ENCODE assay signal across 23 cellular contexts in genomic region chr1:22613951-22614350, GRCh38. TPM values are rescaled to one million over a fixed set of nuclear protein-coding genes. Genes with fewer than 3 reads are reported as not detected.
DNase-seq lines count a peak whose midpoint lies in the region; ATAC-seq, FAIRE-seq and TF ChIP-seq lines count a peak whose summit lies in the region.
"Had no signal": no experiment of that assay in that cellular context is flagged by ENCODE, and none has a peak within 500 bp of the region (broad histone marks: within the 10 kb centered on the region; RNA-seq: fewer than 3 reads in every experiment).

No MANE protein-coding gene starts in this region.

- no peak for TF ChIP-seq EP300 in H1 (IDR thresholded peaks at IDR 0.05; ENCODE audit: borderline replicate concordance in 1 of 2, low read depth in 2 of 2, low read length in 2 of 2)

- H4K5ac ChIP-seq in H1 (ENCODE audit: insufficient read length, low read depth, low read length), result no peak overlapping the region

- TF ChIP-seq CTCF in HEK293 (tag by site-specific recombination; IDR thresholded peaks at IDR 0.05) (no peak), H1 (IDR thresholded peaks at IDR 0.05; ENCODE audit: control extremely low read depth in 1 of 3, insufficient read depth in 1 of 3, low read depth in 1 of 3, low read length in 3 of 3) (no peak)

- H2AK5ac ChIP-seq in H1 (ENCODE audit: low read depth, low read length), result no peak overlapping the region

- no peaks in the 10 kb centered on the region for H3K36me3 ChIP-seq in HEK293 (ENCODE audit: control insufficient read depth in 2 of 2, insufficient read depth in 1 of 2, low read length in 2 of 2)
- no peaks in the 10 kb centered on the region for H3K36me3 ChIP-seq in H1 (ENCODE audit: control insufficient read depth in 2 of 4, insufficient read depth in 4 of 4, low read length in 3 of 4)
- H3K36me3 ChIP-seq: BLaER1 treated with 17β-estradiol and CSF1 and Interleukin-3, amounts not matched to agents 10 nM and 100 nM; MG63; Peyer's patch had no signal

- H3K27ac ChIP-seq in HEK293 (ENCODE audit: extremely low read depth, low read depth, low read length) (no peak overlapping the region), H1 (ENCODE audit: low read depth, low read length) (no peak overlapping the region)
- H3K27ac ChIP-seq: 22Rv1; BLaER1 treated with 17β-estradiol and CSF1 and Interleukin-3, amounts not matched to agents 10 nM and 100 nM; Peyer's patch had no signal

- peak overlapping the region; percentile 12 for H4K91ac ChIP-seq in H1 (replicated peaks; ENCODE audit: insufficient read length, low read length)

- no peak for TF ChIP-seq POLR2A in H1 (IDR thresholded peaks at IDR 0.05; ENCODE audit: control extremely low read depth in 1 of 2, low read depth in 2 of 2, low read length in 2 of 2)

- no peak overlapping the region for H2BK12ac ChIP-seq in H1 (ENCODE audit: low read depth, low read length)

- no peaks in the 10 kb centered on the region for H3K79me2 ChIP-seq in H1 (ENCODE audit: control insufficient read depth in 1 of 2, insufficient read depth in 2 of 2, low read length in 2 of 2)

- H3K4me1 ChIP-seq in HEK293 (ENCODE audit: control insufficient read depth, insufficient read depth, low read length) (no peaks in the 10 kb centered on the region), H1 (replicated peaks in 1 of 4; ENCODE audit: control insufficient read depth in 3 of 4, insufficient read depth in 4 of 4, low read length in 3 of 4) (peaks cover 0 to 9% (median 4%) of the 10 kb centered on the region in 4 experiments)
- H3K4me1 ChIP-seq: Caco-2, Peyer's patch had no signal

- 84% methylated on average over 8 of the region's 12 CpGs; no CpG with 5 or more reads in 1 of the 2 experiments for WGBS in H1 (ENCODE audit: extremely low coverage in 1 of 2, insufficient coverage in 1 of 2, insufficient read length in 1 of 2, insufficient replicate concordance in 2 of 2, low coverage in 1 of 2, low lambda C conversion rate in 2 of 2, missing lambda C conversion rate in 1 of 2), 2 experiments

- no peak overlapping the region for H3K4ac ChIP-seq in H1 (replicated peaks; ENCODE audit: insufficient read length, low read depth, low read length)

- peak overlapping the region; percentile 81; the same call in 1 of the 2 replicates for H2BK15ac ChIP-seq in H1 (ENCODE audit: low read length)

- H2BK20ac ChIP-seq in H1 (ENCODE audit: low read length), result 0 out of 2 replicates have a peak overlapping the region, but pooled peaks have one; percentile 48

- H2BK5ac ChIP-seq in H1 (ENCODE audit: low read depth, low read length), result no peak overlapping the region

- H3K79me1 ChIP-seq in H1 (ENCODE audit: low read depth, low read length), result no peaks in the 10 kb centered on the region

- H3K18ac ChIP-seq in H1 (ENCODE audit: extremely low read depth, low read length), result no peak overlapping the region

- H3K56ac ChIP-seq in H1 (replicated peaks; ENCODE audit: insufficient read length, low read depth, low read length), result no peak overlapping the region

- no peaks in the 10 kb centered on the region; the same call in 1 of the 2 replicates for H3K23me2 ChIP-seq in H1 (ENCODE audit: low read depth, low read length)

- H3K9ac ChIP-seq in H1 (replicated peaks in 1 of 4; ENCODE audit: extremely low read depth in 1 of 4, low read depth in 3 of 4, low read length in 3 of 4), result no peak overlapping the region
- H3K9ac ChIP-seq: BLaER1 treated with 17β-estradiol and CSF1 and Interleukin-3, amounts not matched to agents 10 nM and 100 nM had no signal

- DNase-seq in DMS 273 (lab: John Stamatoyannopoulos, UW; ENCODE audit: unreplicated experiment) (peak; percentile 51), DMS 273 treated with DMSO at 0.1 percent for 48 hours (lab: John Stamatoyannopoulos, UW) (no peak), NCI-H69 (lab: John Stamatoyannopoulos, UW) (peak; percentile 58), H1 (ENCODE audit: low read depth in 1 of 2, low spot score in 2 of 2) (no peak), NCI-H748 (lab: John Stamatoyannopoulos, UW; ENCODE audit: unreplicated experiment) (no peak), Right ventricle myocardium superior (no peak)
- no peak for DNase-seq in activated CD4-positive, alpha-beta T cell treated with anti-CD3 and anti-CD28 coated beads for 1 hour
- DNase-seq: Caco-2; CD4-positive, alpha-beta memory T cell; DMS79; MG63; NCI-H1048; NCI-H1417 treated with DMSO at 0.1 percent for 48 hours; NCI-H1930; NCI-H446; NCI-H748 treated with DMSO at 0.1 percent for 48 hours; Peyer's patch had no signal

- H3K9me3 ChIP-seq in HEK293 (ENCODE audit: control insufficient read depth, insufficient read depth, low read depth, low read length) (no peaks in the 10 kb centered on the region), H1 (ENCODE audit: insufficient read depth in 2 of 2, low read depth in 1 of 2, low read length in 1 of 2) (no peaks in the 10 kb centered on the region)
- H3K9me3 ChIP-seq: BLaER1 treated with 17β-estradiol and CSF1 and Interleukin-3, amounts not matched to agents 10 nM and 100 nM; Caco-2; MG63; Peyer's patch had no signal

- H2AFZ ChIP-seq in H1 (ENCODE audit: low read length), result no peak overlapping the region

- intact Hi-C loops in Right ventricle myocardium superior (cut with DNase I), result no loop called here

- FAIRE-seq in H1 (lab: Jason Lieb, UNC), result no peak
- FAIRE-seq: H54 had no signal

- H4K20me1 ChIP-seq in H1 (replicated peaks in 1 of 2; ENCODE audit: control insufficient read depth in 1 of 2, insufficient read depth in 2 of 2, low read length in 2 of 2), result peaks cover 0 to 9% of the 10 kb centered on the region in 2 experiments

- no peak overlapping the region for H3K14ac ChIP-seq in H1 (ENCODE audit: insufficient read length)

- H2BK120ac ChIP-seq in H1 (replicated peaks; ENCODE audit: low read depth, low read length), result no peak overlapping the region

- no peak for TF ChIP-seq RAD21 in H1 (IDR thresholded peaks at IDR 0.05 in 1 of 2, conservative IDR thresholded peaks at IDR 0.05 in 1 of 2; ENCODE audit: low read depth in 2 of 2, low read length in 2 of 2)

- H3K4me3 ChIP-seq in HEK293 (ENCODE audit: low read depth, low read length), result no peak overlapping the region
- no peak overlapping the region for H3K4me3 ChIP-seq in H1 (ENCODE audit: extremely low read depth in 1 of 4, insufficient read depth in 2 of 4, low read depth in 3 of 4, low read length in 4 of 4)
- H3K4me3 ChIP-seq: BLaER1 treated with 17β-estradiol and CSF1 and Interleukin-3, amounts not matched to agents 10 nM and 100 nM; MG63; Peyer's patch had no signal

- no peak overlapping the region for H3K4me2 ChIP-seq in H1 (ENCODE audit: insufficient read depth in 1 of 2, low read depth in 2 of 2, low read length in 2 of 2)
- H3K4me2 ChIP-seq: BLaER1 treated with 17β-estradiol and CSF1 and Interleukin-3, amounts not matched to agents 10 nM and 100 nM had no signal

- POLR2A ChIA-PET in HEK293 (lab: Yijun Ruan, JAX) (no interaction called here), H1 (lab: Charles Lee; ENCODE audit: partially characterized antibody) (interaction anchor here (0.6 kb wide), 1 partner anchor 19 kb away, joined by 3 read pairs; no protein-coding TSS in a partner anchor)

- CTCF ChIA-PET in HEK293 (lab: Yijun Ruan, JAX), result no interaction called here
- CTCF ChIA-PET in H1 (lab: Charles Lee; ENCODE audit: partially characterized antibody), result interaction anchor here (3.4 kb wide), 1 partner anchor 28 kb away, joined by 9 read pairs; no protein-coding TSS in a partner anchor

- no peak overlapping the region for H4K8ac ChIP-seq in H1 (ENCODE audit: extremely low read depth, insufficient read depth, low read length)

- H3K23ac ChIP-seq in H1 (ENCODE audit: insufficient read length), result no peak overlapping the region

- ATAC-seq in Right ventricle myocardium superior (ENCODE audit: poor library complexity), result no peak

- no peaks in the 10 kb centered on the region; a peak in 2 of 7 replicates for H3K27me3 ChIP-seq in H1 (replicated peaks in 1 of 4; ENCODE audit: control insufficient read depth in 3 of 4, extremely low read depth in 1 of 4, insufficient read depth in 3 of 4, low read length in 3 of 4)
- H3K27me3 ChIP-seq: Peyer's patch had no signal

RNA-seq across cellular contexts. Expression of gene C1QA, which starts 22.5 kb away (rescaled TPM):
- not detected in 2 replicates for total RNA-seq in H1 (2021; fragmentation: NEBNext Ultra II Directional; extraction: Animal tissue kit (Norgen Biotek cat#: 25700))
- not detected in 2 replicates for polyA plus RNA-seq in H1 (2011; rRNA removed)
- not detected for polyA plus RNA-seq in H1 (2011; cell fraction: cytosol; rRNA removed)
- not detected for polyA plus RNA-seq in H1 (2011; cell fraction: nucleus; rRNA removed)
- polyA plus RNA-seq in H1 (2012, experiment 1 of 2), result not detected in 4 replicates
- not detected for polyA plus RNA-seq in H1 (2012, experiment 2 of 2)
- polyA plus RNA-seq in H1 (2013, experiment 1 of 2), result not detected
- polyA plus RNA-seq in H1 (2013, experiment 2 of 2), result not detected
- polyA minus RNA-seq in H1 (2011; rRNA and poly(A)+ RNA removed), result not detected in 2 replicates
- not detected for polyA minus RNA-seq in H1 (2011; cell fraction: cytosol; rRNA and poly(A)+ RNA removed)
- not detected for polyA minus RNA-seq in H1 (2011; cell fraction: nucleus; rRNA and poly(A)+ RNA removed)
- 105 TPM for total RNA-seq in Right ventricle myocardium superior
- total RNA-seq: Caco-2, LHCN-M2, OCI-LY7 had no signal
- polyA plus RNA-seq: CD4-positive, alpha-beta memory T cell had no signal

RNA-seq across cellular contexts. Expression of gene C1QC, which starts 29.5 kb away (rescaled TPM):
- not detected in 2 replicates for total RNA-seq in H1 (2021; fragmentation: NEBNext Ultra II Directional; extraction: Animal tissue kit (Norgen Biotek cat#: 25700))
- polyA plus RNA-seq in H1 (2011; rRNA removed), result not detected in 2 replicates
- not detected for polyA plus RNA-seq in H1 (2011; cell fraction: cytosol; rRNA removed)
- not detected for polyA plus RNA-seq in H1 (2011; cell fraction: nucleus; rRNA removed)
- not detected in 4 replicates for polyA plus RNA-seq in H1 (2012, experiment 1 of 2)
- polyA plus RNA-seq in H1 (2012, experiment 2 of 2), result not detected
- not detected for polyA plus RNA-seq in H1 (2013, experiment 1 of 2)
- polyA plus RNA-seq in H1 (2013, experiment 2 of 2), result not detected
- not detected in 2 replicates for polyA minus RNA-seq in H1 (2011; rRNA and poly(A)+ RNA removed)
- not detected for polyA minus RNA-seq in H1 (2011; cell fraction: cytosol; rRNA and poly(A)+ RNA removed)
- polyA minus RNA-seq in H1 (2011; cell fraction: nucleus; rRNA and poly(A)+ RNA removed), result not detected
- total RNA-seq in Right ventricle myocardium superior, result 110 TPM
- total RNA-seq: Caco-2, LHCN-M2, OCI-LY7 had no signal
- polyA plus RNA-seq: CD4-positive, alpha-beta memory T cell had no signal

RNA-seq across cellular contexts. Expression of gene C1QB, which starts 39.1 kb away (rescaled TPM):
- not detected in 2 replicates for total RNA-seq in H1 (2021; fragmentation: NEBNext Ultra II Directional; extraction: Animal tissue kit (Norgen Biotek cat#: 25700))
- not detected in 2 replicates for polyA plus RNA-seq in H1 (2011; rRNA removed)
- not detected for polyA plus RNA-seq in H1 (2011; cell fraction: cytosol; rRNA removed)
- not detected for polyA plus RNA-seq in H1 (2011; cell fraction: nucleus; rRNA removed)
- polyA plus RNA-seq in H1 (2012, experiment 1 of 2), result not detected in 4 replicates
- polyA plus RNA-seq in H1 (2012, experiment 2 of 2), result not detected
- polyA plus RNA-seq in H1 (2013, experiment 1 of 2), result not detected
- polyA plus RNA-seq in H1 (2013, experiment 2 of 2), result not detected
- polyA minus RNA-seq in H1 (2011; rRNA and poly(A)+ RNA removed), result not detected in 2 replicates
- not detected for polyA minus RNA-seq in H1 (2011; cell fraction: cytosol; rRNA and poly(A)+ RNA removed)
- not detected for polyA minus RNA-seq in H1 (2011; cell fraction: nucleus; rRNA and poly(A)+ RNA removed)
- 130 TPM for total RNA-seq in Right ventricle myocardium superior
- total RNA-seq: Caco-2, LHCN-M2, OCI-LY7 had no signal
- polyA plus RNA-seq: CD4-positive, alpha-beta memory T cell had no signal

RNA-seq across cellular contexts. Expression of gene EPHA8, which starts 50.7 kb away (rescaled TPM):
- total RNA-seq in H1 (2021; fragmentation: NEBNext Ultra II Directional; extraction: Animal tissue kit (Norgen Biotek cat#: 25700)), result 4.0 and 4.3 TPM in 2 replicates
- polyA plus RNA-seq in H1 (2011; rRNA removed), result 8.4 and 9.5 TPM in 2 replicates
- 5.5 TPM for polyA plus RNA-seq in H1 (2011; cell fraction: cytosol; rRNA removed)
- polyA plus RNA-seq in H1 (2011; cell fraction: nucleus; rRNA removed), result 8.1 TPM
- 2.0 to 5.1 TPM (median 3.7 TPM) in 4 replicates for polyA plus RNA-seq in H1 (2012, experiment 1 of 2)
- polyA plus RNA-seq in H1 (2012, experiment 2 of 2), result 3.1 TPM
- 3.9 TPM for polyA plus RNA-seq in H1 (2013, experiment 1 of 2)
- 3.8 TPM for polyA plus RNA-seq in H1 (2013, experiment 2 of 2)
- polyA minus RNA-seq in H1 (2011; rRNA and poly(A)+ RNA removed), result 1.6 and 2.0 TPM in 2 replicates
- 1.9 TPM for polyA minus RNA-seq in H1 (2011; cell fraction: cytosol; rRNA and poly(A)+ RNA removed)
- polyA minus RNA-seq in H1 (2011; cell fraction: nucleus; rRNA and poly(A)+ RNA removed), result 3.2 TPM
- total RNA-seq in Right ventricle myocardium superior, result not detected
- total RNA-seq: Caco-2; CD4-positive, alpha-beta memory T cell; LHCN-M2; OCI-LY7; Peyer's patch had no signal
- polyA plus RNA-seq: CD4-positive, alpha-beta memory T cell had no signal

Comparison
In these comparisons a context has a peak if more than half of its experiments do, and no peak if none do; other contexts are left out.
1. DNase-seq: peak in DMS 273 (single experiment) and NCI-H69 (single experiment); none in DMS 273 treated with DMSO at 0.1 percent for 48 hours (single experiment), H1 (0 of 2), activated CD4-positive, alpha-beta T cell treated with anti-CD3 and anti-CD28 coated beads for 1 hour (single experiment), NCI-H748 (single experiment) and Right ventricle myocardium superior (single experiment).
2. RNA of gene C1QA, which starts 22.5 kb away (total RNA-seq): 105 TPM in Right ventricle myocardium superior (single experiment); not detected in H1; every median in the first group is over 100 times any median in the second.
3. RNA of gene C1QC, which starts 29.5 kb away (total RNA-seq): 110 TPM in Right ventricle myocardium superior (single experiment); not detected in H1; every median in the first group is over 100 times any median in the second.
4. RNA of gene C1QB, which starts 39.1 kb away (total RNA-seq): 130 TPM in Right ventricle myocardium superior (single experiment); not detected in H1; every median in the first group is over 100 times any median in the second.